15 cellular contexts compared by ENCODE assay signal in genomic region chr20:37333130-37333847, GRCh38.
"Had no signal": no experiment of that assay in that cellular context is flagged by ENCODE, and none has a peak within 500 bp of the region (broad histone marks: within the 10 kb centered on the region; RNA-seq: fewer than 3 reads in every experiment).

No MANE protein-coding gene starts in this region.

- ATAC-seq: body of pancreas, left colon had no signal

- H3K27me3 Mint-ChIP-seq: activated CD4-positive, alpha-beta T cell treated with anti-CD3 and anti-CD28 coated beads, Interleukin-2, amount 10 ng/mL, durations not matched to agents 7 days and 5 days; T-helper 17 cell had no signal

- H3K4me1 ChIP-seq: body of pancreas had no signal

- DNase-seq: activated CD4-positive, alpha-beta T cell treated with anti-CD3 and anti-CD28 coated beads, Interleukin-2, amount 10 ng/mL, durations not matched to agents 7 days and 5 days; activated CD4-positive, CD25-positive, alpha-beta regulatory T cell; activated CD8-positive, alpha-beta memory T cell treated with anti-CD3 and anti-CD28 coated beads for 24 hours; activated naive CD4-positive, alpha-beta T cell treated with anti-CD3 and anti-CD28 coated beads, Interleukin-2, amount 50 U/mL, for 16 hours; amniotic stem cell; dorsolateral prefrontal cortex; esophagus squamous epithelium; foreskin fibroblast; left colon; small intestine; stomach; T-helper 17 cell; uterus had no signal

- H3K4me3 Mint-ChIP-seq: activated CD4-positive, alpha-beta T cell treated with anti-CD3 and anti-CD28 coated beads, Interleukin-2, amount 10 ng/mL, durations not matched to agents 7 days and 5 days; T-helper 17 cell had no signal

- H3K36me3 ChIP-seq: esophagus squamous epithelium, stomach, uterus had no signal

- H3K27ac ChIP-seq: body of pancreas, dorsolateral prefrontal cortex had no signal

- H3K9me3 Mint-ChIP-seq: activated CD4-positive, alpha-beta T cell treated with anti-CD3 and anti-CD28 coated beads, Interleukin-2, amount 10 ng/mL, durations not matched to agents 7 days and 5 days; activated T-helper 2 cell treated with anti-CD3 and anti-CD28 coated beads, Interferon-gamma antibody, Interleukin-2, Interleukin-4, amounts not matched to agents 10 μg/mL and 5 μg/mL and 100 μg/mL, durations not matched to agents 14 hours and 24 hours and 36 hours had no signal

- H3K9me3 ChIP-seq: body of pancreas, esophagus squamous epithelium, stomach, uterus had no signal

- H3K27me3 ChIP-seq: body of pancreas, dorsolateral prefrontal cortex, esophagus squamous epithelium, stomach, uterus had no signal

- H3K27ac Mint-ChIP-seq: activated CD4-positive, alpha-beta T cell treated with anti-CD3 and anti-CD28 coated beads, Interleukin-2, amount 10 ng/mL, durations not matched to agents 7 days and 5 days; activated T-helper 2 cell treated with anti-CD3 and anti-CD28 coated beads, Interferon-gamma antibody, Interleukin-2, Interleukin-4, amounts not matched to agents 10 μg/mL and 5 μg/mL and 100 μg/mL, durations not matched to agents 14 hours and 24 hours and 36 hours; T-helper 17 cell had no signal

- H3K4me3 ChIP-seq: body of pancreas, dorsolateral prefrontal cortex, esophagus squamous epithelium, stomach, uterus had no signal
